8 cellular contexts compared by ENCODE assay signal in genomic region chr12:6341439-6342139, GRCh38. TPM values are rescaled to one million over a fixed set of nuclear protein-coding genes. Genes with fewer than 3 reads are reported as not detected.
DNase-seq lines count a peak whose midpoint lies in the region; ATAC-seq and TF ChIP-seq lines count a peak whose summit lies in the region.

TNFRSF1A (minus strand) TSS chr12:6342076; CDS start chr12:6341814, 262 bp downstream.

- H3K4me1 ChIP-seq in PC-9 (replicated peaks; ENCODE audit: insufficient read depth) (peaks cover 75% of the 10 kb centered on the region), ovary (ENCODE audit: insufficient read depth) (peaks cover 23% of the 10 kb centered on the region)

- TF ChIP-seq CTCF in PC-9 (conservative IDR thresholded peaks at IDR 0.05) (no peak), ovary (IDR thresholded peaks at IDR 0.05) (no peak)

- peak within 1 kb of the TSS; percentile 49 for H3K27ac ChIP-seq in PC-9
- peak within 1 kb of the TSS; percentile 97 to 98 for H3K27ac ChIP-seq in ovary

- H3K9me3 Mint-ChIP-seq in activated naive CD8-positive, alpha-beta T cell treated with anti-CD3 and anti-CD28 coated beads, Interleukin-2, amount 50 U/mL, for 24 hours: no peaks in the 10 kb centered on the region

- H3K27ac Mint-ChIP-seq in activated naive CD8-positive, alpha-beta T cell treated with anti-CD3 and anti-CD28 coated beads, Interleukin-2, amount 50 U/mL, for 24 hours: no peak within 1 kb of the TSS

- H3K36me3 Mint-ChIP-seq in activated naive CD8-positive, alpha-beta T cell treated with anti-CD3 and anti-CD28 coated beads, Interleukin-2, amount 50 U/mL, for 24 hours (ENCODE audit: low read depth): no peaks in the 10 kb centered on the region

- H3K4me3 ChIP-seq in PC-9: peak within 1 kb of the TSS; percentile 92
- H3K4me3 ChIP-seq in ovary: peak within 1 kb of the TSS; percentile 90

- BruUV-seq in PC-9 (replicated peaks; lab: Mats Ljungman, UMichigan): TSS peak; percentile 46

- H4K20me1 ChIP-seq in PC-9 (ENCODE audit: insufficient read depth): peaks cover 8% of the 10 kb centered on the region; the same call in 1 of the 2 replicates

- H3K27me3 ChIP-seq in PC-9 (ENCODE audit: insufficient read depth, low read depth): no peaks in the 10 kb centered on the region
- H3K27me3 ChIP-seq in ovary: no peaks in the 10 kb centered on the region

- peak within 1 kb of the TSS; percentile 68 for H2AFZ ChIP-seq in PC-9

- no peaks in the 10 kb centered on the region for H3K27me3 Mint-ChIP-seq in activated naive CD8-positive, alpha-beta T cell treated with anti-CD3 and anti-CD28 coated beads, Interleukin-2, amount 50 U/mL, for 24 hours

- CTCF ChIA-PET in PC-9 (lab: Charles Lee): interaction anchor here (0.6 kb wide), 1 partner anchor 10 kb away, joined by 7 read pairs; no protein-coding TSS in a partner anchor

- DNase-seq in activated CD8-positive, alpha-beta memory T cell treated with anti-CD3 and anti-CD28 coated beads for 24 hours: peak; percentile 81
- DNase-seq in activated CD8-positive, alpha-beta memory T cell treated with anti-CD3 and anti-CD28 coated beads, Interleukin-2, amount 50 U/mL, for 48 hours: no peak
- peak; percentile 63 to 69 for DNase-seq in PC-9
- peak; percentile 57 for DNase-seq in activated naive CD8-positive, alpha-beta T cell treated with anti-CD3 and anti-CD28 coated beads, Interleukin-2, amount 50 U/mL, for 24 hours
- DNase-seq in cardiac septum (ENCODE audit: low spot score): peak; percentile 92
- DNase-seq in ovary: peak; percentile 76 to 87 (median 77)
- no peak for DNase-seq in NCI-H345 treated with DMSO at 0.1 percent for 48 hours (lab: John Stamatoyannopoulos, UW; ENCODE audit: unreplicated experiment)

- H3K9me2 ChIP-seq in PC-9 (ENCODE audit: insufficient read depth): no peaks in the 10 kb centered on the region

- peak; percentile 35 for ATAC-seq in activated naive CD8-positive, alpha-beta T cell treated with anti-CD3 and anti-CD28 coated beads, Interleukin-2, amount 50 U/mL, for 24 hours
- ATAC-seq in HG02798 (IDR thresholded peaks at IDR 0.05; ENCODE audit: poor library complexity, unreplicated experiment): no peak

- 0 to 3% (median 0%) methylated on average over 21 of the region's 21 CpGs for WGBS in ovary, 3 donors

- H3F3A ChIP-seq in PC-9 (ENCODE audit: insufficient read depth, low read depth): peaks cover 50% of the 10 kb centered on the region

- intact Hi-C loops in PC-9 (cut with micrococcal nuclease; ENCODE audit: unreplicated experiment) (no loop called here), cardiac septum (cut with DNase I) (no loop called here), ovary (cut with DNase I) (no loop called here)

- no peak for TF ChIP-seq EP300 in ovary (IDR thresholded peaks at IDR 0.05)

- H3K79me2 ChIP-seq in PC-9 (ENCODE audit: low read depth): peaks cover 58% of the 10 kb centered on the region

- no peak within 1 kb of the TSS for H3K4me3 Mint-ChIP-seq in activated naive CD8-positive, alpha-beta T cell treated with anti-CD3 and anti-CD28 coated beads, Interleukin-2, amount 50 U/mL, for 24 hours

- peak within 1 kb of the TSS; percentile 83 for H3K4me2 ChIP-seq in PC-9

- TF ChIP-seq POLR2A in ovary (IDR thresholded peaks at IDR 0.05): peak; percentile 81

- POLR2A ChIA-PET in PC-9 (lab: Charles Lee; ENCODE audit: unreplicated experiment): interaction anchor here (0.5 to 1.3 kb wide), 11 partner anchors 9 to 622 kb away, joined by 3 to 9 read pairs (median 4); partner anchors contain the start of genes LTBR and MRPL51

- H3K36me3 ChIP-seq in PC-9 (ENCODE audit: low read depth) (no peaks in the 10 kb centered on the region), ovary (no peaks in the 10 kb centered on the region)

- peaks cover 40% of the 10 kb centered on the region for H3K4me1 Mint-ChIP-seq in activated naive CD8-positive, alpha-beta T cell treated with anti-CD3 and anti-CD28 coated beads, Interleukin-2, amount 50 U/mL, for 24 hours

- no peaks in the 10 kb centered on the region for H3K9me3 ChIP-seq in PC-9 (ENCODE audit: insufficient read depth, low read depth)
- H3K9me3 ChIP-seq in ovary: no peaks in the 10 kb centered on the region

RNA-seq across cellular contexts. Expression of gene TNFRSF1A, which starts in this region (rescaled TPM):
- 144 and 165 TPM in 2 replicates for total RNA-seq in PC-9 (2021)
- 60.0 TPM for total RNA-seq in cardiac septum
- total RNA-seq in ovary: 100 to 1,000 TPM; 116 to 274 (median 179) TPM
- polyA plus RNA-seq in ovary: 100 to 1,000 TPM in 1 of 2 donors, 10 to 100 TPM in 1; 92.8 to 230 TPM

Comparison
In these comparisons a context has a peak if more than half of its experiments do, and no peak if none do; other contexts are left out.
1. DNase-seq: peak in activated CD8-positive, alpha-beta memory T cell treated with anti-CD3 and anti-CD28 coated beads for 24 hours (single experiment), PC-9 (2 of 2), activated naive CD8-positive, alpha-beta T cell treated with anti-CD3 and anti-CD28 coated beads, Interleukin-2, amount 50 U/mL, for 24 hours (single experiment), cardiac septum (single experiment) and ovary (5 of 5); none in activated CD8-positive, alpha-beta memory T cell treated with anti-CD3 and anti-CD28 coated beads, Interleukin-2, amount 50 U/mL, for 48 hours (single experiment) and NCI-H345 treated with DMSO at 0.1 percent for 48 hours (single experiment).